In genomic region chr5:126126574-126126973, GRCh38 we compare ENCODE assay signal across 24 cellular contexts.
"Had no signal": no experiment of that assay in that cellular context is flagged by ENCODE, and none has a peak within 500 bp of the region (broad histone marks: within the 10 kb centered on the region; RNA-seq: fewer than 3 reads in every experiment).

No MANE protein-coding gene starts in this region.

- H3K36me3 ChIP-seq: left lung, lower lobe of right lung, pancreas, prostate gland, spleen, uterus had no signal

- H3K27me3 ChIP-seq: left lung, pancreas, spleen, tibial nerve, uterus had no signal

- H3K4me1 ChIP-seq: left lung, lower lobe of right lung, pancreas, prostate gland, spleen, uterus had no signal

- H3K4me3 ChIP-seq: left lung, lower lobe of right lung, pancreas, prostate gland, spleen, tibial nerve, uterus had no signal

- DNase-seq: hypothalamus; immature natural killer cell; kidney; left colon; left lung; lower lobe of right lung; mammary epithelial cell; mesenchymal stem cell; naive thymus-derived CD4-positive, alpha-beta T cell; nucleus accumbens; pancreas; posterior cingulate gyrus; retina; right cardiac atrium; small intestine; spleen; stimulated activated CD4-positive, alpha-beta T cell treated with anti-CD3 and anti-CD28 coated beads, Interleukin-4, amount 100 ng/mL, for 24 hours; stimulated activated naive CD4-positive, alpha-beta T cell treated with Interleukin-2 at 50 U/mL for 16 hours; stimulated activated naive CD8-positive, alpha-beta T cell treated with anti-CD3 and anti-CD28 coated beads, Interleukin-15, amount 100 ng/mL, for 72 hours; substantia nigra; uterus had no signal

- H3K27ac ChIP-seq: left lung, lower lobe of right lung, pancreas, prostate gland, spleen, tibial nerve, uterus had no signal

- H3K9me3 ChIP-seq: lower lobe of right lung, pancreas, prostate gland had no signal

- FAIRE-seq: islet of Langerhans, kidney, pancreas, small intestine had no signal
